ENCODE assay signal across 21 cellular contexts in genomic region chr1:2475571-2475970, GRCh38. TPM values are rescaled to one million over a fixed set of nuclear protein-coding genes. Genes with fewer than 3 reads are reported as not detected.
"Had no signal": no experiment of that assay in that cellular context is flagged by ENCODE, and none has a peak within 500 bp of the region (broad histone marks: within the 10 kb centered on the region; RNA-seq: fewer than 3 reads in every experiment).

No MANE protein-coding gene starts in this region.

- H3K27me3 Mint-ChIP-seq: activated CD4-positive, alpha-beta memory T cell treated with anti-CD3 and anti-CD28 coated beads for 36 hours; activated naive CD8-positive, alpha-beta T cell treated with anti-CD3 and anti-CD28 coated beads for 36 hours; central memory CD8-positive, alpha-beta T cell; naive thymus-derived CD4-positive, alpha-beta T cell; progenitor cell of endocrine pancreas had no signal

- H3K4me1 ChIP-seq: foreskin keratinocyte, tibial nerve had no signal

- H3K4me3 Mint-ChIP-seq: activated CD4-positive, alpha-beta memory T cell treated with anti-CD3 and anti-CD28 coated beads for 36 hours; activated naive CD8-positive, alpha-beta T cell treated with anti-CD3 and anti-CD28 coated beads for 36 hours; central memory CD8-positive, alpha-beta T cell; naive thymus-derived CD4-positive, alpha-beta T cell; neural crest cell had no signal

- H3K9me3 ChIP-seq: breast epithelium, tibial nerve had no signal

- DNase-seq: activated CD4-positive, alpha-beta memory T cell treated with anti-CD3 and anti-CD28 coated beads for 36 hours; activated CD4-positive, alpha-beta T cell treated with anti-CD3 and anti-CD28 coated beads for 48 hours; activated naive CD4-positive, alpha-beta T cell treated with Interleukin-2 at 50 U/mL for 16 hours; activated naive CD8-positive, alpha-beta T cell treated with anti-CD3 and anti-CD28 coated beads for 36 hours; activated T-cell treated with anti-CD3 and anti-CD28 coated beads, Interleukin-2, amount 50 U/mL, for 48 hours; amniotic stem cell; effector memory CD4-positive, alpha-beta T cell; foreskin keratinocyte; naive thymus-derived CD4-positive, alpha-beta T cell; stimulated activated CD4-positive, alpha-beta T cell treated with anti-CD3 and anti-CD28 coated beads, Interleukin-12 subunit alpha, Interleukin-12 subunit beta, amount 100 ng/mL, for 4 hours; stimulated activated CD4-positive, alpha-beta T cell treated with anti-CD3 and anti-CD28 coated beads, Interleukin-4, amount 100 ng/mL, for 4 hours; stimulated activated naive CD8-positive, alpha-beta T cell treated with anti-CD3 and anti-CD28 coated beads, Interleukin-15, Interleukin-2, amounts not matched to agents 100 U/mL and 50 U/mL, for 24 hours; T1000 had no signal

- H3K9me3 Mint-ChIP-seq: activated CD4-positive, alpha-beta memory T cell treated with anti-CD3 and anti-CD28 coated beads for 36 hours; activated naive CD8-positive, alpha-beta T cell treated with anti-CD3 and anti-CD28 coated beads for 36 hours; central memory CD8-positive, alpha-beta T cell; naive thymus-derived CD4-positive, alpha-beta T cell; neural crest cell had no signal

- ATAC-seq: foreskin keratinocyte; naive thymus-derived CD4-positive, alpha-beta T cell; stimulated activated naive CD8-positive, alpha-beta T cell treated with anti-CD3 and anti-CD28 coated beads, Interleukin-15, Interleukin-2, amounts not matched to agents 100 U/mL and 50 U/mL, for 24 hours had no signal

- H3K4me3 ChIP-seq: breast epithelium, tibial nerve had no signal

- H3K36me3 Mint-ChIP-seq: activated CD4-positive, alpha-beta memory T cell treated with anti-CD3 and anti-CD28 coated beads for 36 hours; activated naive CD8-positive, alpha-beta T cell treated with anti-CD3 and anti-CD28 coated beads for 36 hours; naive thymus-derived CD4-positive, alpha-beta T cell had no signal

- H3K27ac Mint-ChIP-seq: activated CD4-positive, alpha-beta memory T cell treated with anti-CD3 and anti-CD28 coated beads for 36 hours; activated naive CD8-positive, alpha-beta T cell treated with anti-CD3 and anti-CD28 coated beads for 36 hours; naive thymus-derived CD4-positive, alpha-beta T cell; progenitor cell of endocrine pancreas had no signal

- H3K4me1 Mint-ChIP-seq: activated naive CD8-positive, alpha-beta T cell treated with anti-CD3 and anti-CD28 coated beads for 36 hours; central memory CD8-positive, alpha-beta T cell; naive thymus-derived CD4-positive, alpha-beta T cell; neural crest cell had no signal

- H3K27ac ChIP-seq: breast epithelium, foreskin keratinocyte, tibial nerve had no signal

- H3K27me3 ChIP-seq: foreskin keratinocyte had no signal

- H3K36me3 ChIP-seq: breast epithelium, tibial nerve had no signal

RNA-seq across cellular contexts. Expression of gene PLCH2, which starts 0.5 kb away (rescaled TPM):
- total RNA-seq: progenitor cell of endocrine pancreas had no signal

RNA-seq across cellular contexts. Expression of gene HES5, which starts 54.5 kb away (rescaled TPM):
- total RNA-seq: breast epithelium; glomerular endothelial cell; lung microvascular endothelial cell; naive thymus-derived CD4-positive, alpha-beta T cell; omental fat pad had no signal
- polyA plus RNA-seq: naive thymus-derived CD4-positive, alpha-beta T cell had no signal
